8 cellular contexts compared by ENCODE assay signal in genomic region chr17:45171338-45172231, GRCh38. TPM values are rescaled to one million over a fixed set of nuclear protein-coding genes. Genes with fewer than 3 reads are reported as not detected.
DNase-seq lines count a peak whose midpoint lies in the region; ATAC-seq, FAIRE-seq and TF ChIP-seq lines count a peak whose summit lies in the region.

No MANE protein-coding gene starts in this region.

- ATAC-seq in lung (ENCODE audit: insufficient read depth, low FRiP score) (no peak), upper lobe of right lung (peak; percentile 67), HG03097 (IDR thresholded peaks at IDR 0.05; ENCODE audit: low FRiP score, unreplicated experiment) (no peak)

- H3K9me3 ChIP-seq in BLaER1 treated with 17β-estradiol and CSF1 and Interleukin-3, amounts not matched to agents 10 nM and 100 nM (replicated peaks in 1 of 11) = no peaks in the 10 kb centered on the region
- H3K9me3 ChIP-seq in lung (ENCODE audit: control insufficient read depth in 2 of 2, insufficient read depth in 1 of 2, low read length in 1 of 2) (no peaks in the 10 kb centered on the region), upper lobe of right lung (no peaks in the 10 kb centered on the region)

- H3K4me1 ChIP-seq in BLaER1 treated with 17β-estradiol and CSF1 and Interleukin-3, amounts not matched to agents 10 nM and 100 nM = peaks cover 48 to 98% (median 68%) of the 10 kb centered on the region in 10 experiments
- H3K4me1 ChIP-seq in lung (ENCODE audit: control insufficient read depth in 2 of 2, insufficient read depth in 2 of 2, low read length in 2 of 2) (peaks cover 8 to 15% of the 10 kb centered on the region in 2 donors), upper lobe of right lung (peaks cover 33% of the 10 kb centered on the region)

- no peaks in the 10 kb centered on the region for H3K27me3 ChIP-seq in BLaER1 treated with 17β-estradiol and CSF1 and Interleukin-3, amounts not matched to agents 10 nM and 100 nM
- H3K27me3 ChIP-seq in bronchial epithelial cell (ENCODE audit: control insufficient read depth, insufficient read depth, low read length) (no peaks in the 10 kb centered on the region), lung (ENCODE audit: control insufficient read depth, insufficient read depth) (no peaks in the 10 kb centered on the region), upper lobe of right lung (no peaks in the 10 kb centered on the region)

- H3K36me3 ChIP-seq in BLaER1 treated with 17β-estradiol and CSF1 and Interleukin-3, amounts not matched to agents 10 nM and 100 nM = peaks cover 0 to 11% (median 3%) of the 10 kb centered on the region in 11 experiments; a peak in 4 of 22 replicates
- no peaks in the 10 kb centered on the region for H3K36me3 ChIP-seq in bronchial epithelial cell (ENCODE audit: control insufficient read depth, insufficient read depth, low read length)
- peaks cover 0 to 7% of the 10 kb centered on the region in 2 donors for H3K36me3 ChIP-seq in lung (ENCODE audit: control insufficient read depth in 2 of 2, insufficient read depth in 2 of 2, low read length in 2 of 2)
- H3K36me3 ChIP-seq in upper lobe of right lung = no peaks in the 10 kb centered on the region

- DNase-seq in NB4 (ENCODE audit: low read depth) (peak; percentile 64), bronchial epithelial cell (ENCODE audit: low read depth) (peak; percentile 75), lung (ENCODE audit: low spot score) (peak; percentile 55), upper lobe of right lung (peak; percentile 71), Kasumi-1 (lab: John Stamatoyannopoulos, UW) (no peak)
- DNase-seq in stimulated activated CD8-positive, alpha-beta memory T cell treated with anti-CD3 and anti-CD28 coated beads, Interleukin-4, amount 100 ng/mL, for 48 hours = no peak

- H3K9ac ChIP-seq in BLaER1 treated with 17β-estradiol and CSF1 and Interleukin-3, amounts not matched to agents 10 nM and 100 nM = peak overlapping the region; percentile 60 to 81 (median 74); a peak in 21 of 22 replicates

- FAIRE-seq in bronchial epithelial cell (lab: Jason Lieb, UNC) = no peak

- H3K4me3 ChIP-seq in BLaER1 treated with 17β-estradiol and CSF1 and Interleukin-3, amounts not matched to agents 10 nM and 100 nM = peak overlapping the region in 7 of 10 experiments; percentile 0 to 62 (median 39); a peak in 7 of 20 replicates
- H3K4me3 ChIP-seq in NB4 (ENCODE audit: low read depth, low read length) (no peak overlapping the region), bronchial epithelial cell (ENCODE audit: low read depth, low read length) (peak overlapping the region; percentile 46), lung (no peak overlapping the region), upper lobe of right lung (peak overlapping the region; percentile 20)

- intact Hi-C loops in upper lobe of right lung (cut with DNase I) = no loop called here

- no peaks in the 10 kb centered on the region for H4K20me1 ChIP-seq in BLaER1 treated with 17β-estradiol and CSF1 and Interleukin-3, amounts not matched to agents 10 nM and 100 nM

- TF ChIP-seq CTCF in NB4 (IDR thresholded peaks at IDR 0.05; ENCODE audit: low read depth, low read length) = no peak
- TF ChIP-seq CTCF in bronchial epithelial cell (IDR thresholded peaks at IDR 0.05; ENCODE audit: insufficient read depth, low read length, severe bottlenecking) = no peak
- TF ChIP-seq CTCF in lung (IDR thresholded peaks at IDR 0.05; ENCODE audit: control extremely low read depth, extremely low read depth) = no peak
- TF ChIP-seq CTCF in upper lobe of right lung (IDR thresholded peaks at IDR 0.05) = no peak

- no peak for TF ChIP-seq POLR2A in NB4 (IDR thresholded peaks at IDR 0.05; ENCODE audit: extremely low read depth, insufficient read length)

- 32 to 51% methylated on average over 20 of the region's 20 CpGs for WGBS in lung, 2 donors

- H3K27ac ChIP-seq in BLaER1 treated with 17β-estradiol and CSF1 and Interleukin-3, amounts not matched to agents 10 nM and 100 nM = peak overlapping the region; percentile 68 to 91 (median 82)
- peak overlapping the region; percentile 54 to 86 for H3K27ac ChIP-seq in lung (ENCODE audit: low read depth in 1 of 2, low read length in 1 of 2)
- H3K27ac ChIP-seq in upper lobe of right lung = peak overlapping the region; percentile 85

- peak overlapping the region; percentile 73 to 95 (median 89) for H3K4me2 ChIP-seq in BLaER1 treated with 17β-estradiol and CSF1 and Interleukin-3, amounts not matched to agents 10 nM and 100 nM

RNA-seq across cellular contexts. Expression of gene HEXIM2, which starts 9.9 kb away (rescaled TPM):
- 4.1 and 4.7 TPM in 2 replicates for total RNA-seq in bronchial epithelial cell
- total RNA-seq in lung = 10 to 100 TPM in 1 of 2 donors, 1 to 10 TPM in 1; 7.6 to 10.6 TPM
- polyA plus RNA-seq in lung = 1 to 10 TPM; 4.3 to 6.5 TPM
- 5.7 TPM for total RNA-seq in upper lobe of right lung

RNA-seq across cellular contexts. Expression of gene HEXIM1, which starts 23.3 kb away (rescaled TPM):
- total RNA-seq in bronchial epithelial cell (7.1 and 12.5 TPM in 2 replicates), lung (10 to 100 TPM; 25.3 to 34.4 TPM), upper lobe of right lung (36.1 TPM)
- polyA plus RNA-seq in lung = 10 to 100 TPM; 14.5 to 18.7 TPM

RNA-seq across cellular contexts. Expression of gene ACBD4, which starts 36.1 kb away (rescaled TPM):
- total RNA-seq in bronchial epithelial cell (6.1 and 8.7 TPM in 2 replicates), lung (10 to 100 TPM; 12.6 to 12.7 TPM), upper lobe of right lung (16.3 TPM)
- 10 to 100 TPM in 1 of 2 donors, 1 to 10 TPM in 1; 7.8 to 15.7 TPM for polyA plus RNA-seq in lung

RNA-seq across cellular contexts. Expression of gene PLCD3, which starts 39.3 kb away (rescaled TPM):
- total RNA-seq in bronchial epithelial cell (33.9 and 44.0 TPM in 2 replicates), lung (10 to 100 TPM in 1 of 2 donors, 1 to 10 TPM in 1; 3.6 to 43.3 TPM), upper lobe of right lung (37.0 TPM)
- 10 to 100 TPM; 13.6 to 24.2 TPM for polyA plus RNA-seq in lung

RNA-seq across cellular contexts. Expression of gene FMNL1, which starts 50.1 kb away (rescaled TPM):
- total RNA-seq in bronchial epithelial cell = 0.53 and 2.0 TPM in 2 replicates
- total RNA-seq in lung = 10 to 100 TPM; 25.0 to 83.7 TPM
- polyA plus RNA-seq in lung = 100 to 1,000 TPM in 1 of 2 donors, 10 to 100 TPM in 1; 29.5 to 135 TPM
- total RNA-seq in upper lobe of right lung = 62.3 TPM

Comparison
In these comparisons a context has a peak if more than half of its experiments do, and no peak if none do; other contexts are left out.
1. H3K4me3 ChIP-seq: peak in BLaER1 treated with 17β-estradiol and CSF1 and Interleukin-3, amounts not matched to agents 10 nM and 100 nM (7 of 10), bronchial epithelial cell (single experiment) and upper lobe of right lung (single experiment); none in NB4 (single experiment) and lung (single experiment).
2. DNase-seq: peak in NB4 (single experiment), bronchial epithelial cell (single experiment), lung (single experiment) and upper lobe of right lung (single experiment); none in Kasumi-1 (0 of 2) and stimulated activated CD8-positive, alpha-beta memory T cell treated with anti-CD3 and anti-CD28 coated beads, Interleukin-4, amount 100 ng/mL, for 48 hours (single experiment).
3. Peak in every context shown above with its lines, with median percentiles within 50 percentile points of each other: H3K27ac ChIP-seq.